8 cellular contexts compared by ENCODE assay signal in genomic region chr3:14124223-14124614, GRCh38. TPM values are rescaled to one million over a fixed set of nuclear protein-coding genes. Genes with fewer than 3 reads are reported as not detected.
DNase-seq lines count a peak whose midpoint lies in the region; ATAC-seq, FAIRE-seq and TF ChIP-seq lines count a peak whose summit lies in the region.

No MANE protein-coding gene starts in this region.

- peak overlapping the region; percentile 80 for H3K27ac ChIP-seq in HCT116 (ENCODE audit: low read depth, low read length)
- H3K27ac ChIP-seq in colonic mucosa = peak overlapping the region; percentile 88
- peak overlapping the region; percentile 95 for H3K27ac ChIP-seq in HepG2 (ENCODE audit: extremely low read length, insufficient read depth, low read length)

- BruUV-seq in HCT116 (replicated peaks; lab: Mats Ljungman, UMichigan) (no TSS peak), HepG2 (replicated peaks; lab: Mats Ljungman, UMichigan) (no TSS peak)

- H2AFZ ChIP-seq in HCT116 (ENCODE audit: low read depth, low read length, poor library complexity, severe bottlenecking) (no peak overlapping the region), Loucy (ENCODE audit: low read length) (peak overlapping the region; percentile 92), HepG2 (ENCODE audit: low read length) (no peak overlapping the region)

- H3K4me2 ChIP-seq in HCT116 (ENCODE audit: low read length) (peak overlapping the region; percentile 97), Loucy (ENCODE audit: low read depth, low read length, poor library complexity, severe bottlenecking) (peak overlapping the region; percentile 90), HepG2 (ENCODE audit: low read depth, low read length) (peak overlapping the region; percentile 91)

- H3K27ac Mint-ChIP-seq in activated B cell treated with CpG ODN at 0.5 μM for 24 hours = peak overlapping the region; percentile 87

- TF ChIP-seq EP300 in HepG2 (IDR thresholded peaks at IDR 0.05; ENCODE audit: low read depth in 2 of 2, low read length in 2 of 2) (no peak), HepG2 (CRISPR knock-in tag; IDR thresholded peaks at IDR 0.05; ENCODE audit: borderline replicate concordance) (0 out of 2 replicates have a peak, but pooled peaks have one; percentile 30)

- peaks cover 40% of the 10 kb centered on the region for H3K36me3 Mint-ChIP-seq in activated B cell treated with CpG ODN at 0.5 μM for 24 hours (ENCODE audit: low read depth)

- no peak for DNase-seq in HCT116 (ENCODE audit: low read depth, low spot score)
- no peak for DNase-seq in activated B cell treated with CpG ODN at 0.5 μM for 24 hours
- peak; percentile 80 for DNase-seq in colonic mucosa
- DNase-seq in HepG2 (ENCODE audit: low spot score) = peak; percentile 60
- peak; percentile 45 to 68 (median 55) for DNase-seq in stimulated activated CD4-positive, alpha-beta T cell treated with anti-CD3 and anti-CD28 coated beads, TNF-alpha, amount 100 ng/mL, for 24 hours (ENCODE audit: low read depth in 3 of 3)
- DNase-seq in NCI-H2227 (lab: John Stamatoyannopoulos, UW; ENCODE audit: unreplicated experiment) = no peak

- ATAC-seq in HCT116 (peak; percentile 34), activated B cell treated with CpG ODN at 0.5 μM for 24 hours (ENCODE audit: low read depth) (peak; percentile 22), HepG2 (peak; percentile 61)

- H3K9ac ChIP-seq in HCT116 (ENCODE audit: low read length) = peak overlapping the region; percentile 92
- peak overlapping the region; percentile 88 for H3K9ac ChIP-seq in Loucy (ENCODE audit: low read depth, low read length, poor library complexity, severe bottlenecking)
- peak overlapping the region; percentile 58 to 96 for H3K9ac ChIP-seq in colonic mucosa (ENCODE audit: low read depth in 2 of 2, low read length in 2 of 2)
- peak overlapping the region; percentile 90 for H3K9ac ChIP-seq in HepG2 (ENCODE audit: insufficient read depth, low read depth, low read length)

- no peaks in the 10 kb centered on the region for H3K27me3 Mint-ChIP-seq in activated B cell treated with CpG ODN at 0.5 μM for 24 hours

- RAD21 ChIA-PET in HCT116 (lab: Charles Lee; ENCODE audit: low non-redundant PET in 1 of 2, low total read pairs in 2 of 2, uncharacterized antibody in 2 of 2, unreplicated experiment in 2 of 2) = interaction anchor here (0.7 to 2.7 kb wide), 3 partner anchors 54 to 228 kb away, joined by 3 to 7 read pairs (median 3); partner anchors contain the start of genes XPC (in 2 of the 2) and LSM3 (in 1 of the 2)

- TF ChIP-seq RAD21 in HCT116 (IDR thresholded peaks at IDR 0.05; ENCODE audit: low read depth) = no peak
- no peak for TF ChIP-seq RAD21 in HepG2 (CRISPR knock-in tag; IDR thresholded peaks at IDR 0.05)

- peaks cover 40% of the 10 kb centered on the region for H3K4me1 Mint-ChIP-seq in activated B cell treated with CpG ODN at 0.5 μM for 24 hours

- CTCF ChIA-PET in HCT116 (lab: Charles Lee) = interaction anchor here (1.1 to 2.0 kb wide), 3 partner anchors 20 to 228 kb away, joined by 3 to 11 read pairs (median 3); partner anchors contain the start of gene LSM3
- CTCF ChIA-PET in activated B cell treated with CpG ODN at 0.5 μM for 24 hours (lab: Charles Lee) = interaction anchor here (2.0 to 3.3 kb wide), 2 partner anchors 54 to 227 kb away, joined by 5 to 12 read pairs; partner anchors contain the start of genes LSM3 and XPC
- CTCF ChIA-PET in HepG2 (lab: Yijun Ruan, JAX; ENCODE audit: low intra/inter-chr PET ratio, low total read pairs) = interaction anchor here (1.6 kb wide), 1 partner anchor 227 kb away, joined by 5 read pairs; no protein-coding TSS in a partner anchor

- H3K79me2 ChIP-seq in HCT116 (ENCODE audit: insufficient read depth, low read length) = peaks cover 84% of the 10 kb centered on the region
- H3K79me2 ChIP-seq in Loucy (ENCODE audit: insufficient read depth, low read length) = peaks cover 65% of the 10 kb centered on the region
- peaks cover 60% of the 10 kb centered on the region for H3K79me2 ChIP-seq in HepG2 (ENCODE audit: insufficient read depth, low read length)

- no peaks in the 10 kb centered on the region for H3K27me3 ChIP-seq in HCT116 (ENCODE audit: insufficient read depth, low read length)
- no peaks in the 10 kb centered on the region for H3K27me3 ChIP-seq in Loucy (ENCODE audit: insufficient read depth, low read length, poor library complexity, severe bottlenecking)
- no peaks in the 10 kb centered on the region for H3K27me3 ChIP-seq in colonic mucosa
- no peaks in the 10 kb centered on the region; a peak in 1 of 5 replicates for H3K27me3 ChIP-seq in HepG2 (ENCODE audit: control insufficient read depth in 1 of 2, insufficient read depth in 2 of 2, low read length in 2 of 2)

- POLR2A ChIA-PET in HCT116 (lab: Charles Lee) = interaction anchor here (1.0 to 3.0 kb wide), 10 partner anchors 9 to 238 kb away, joined by 3 to 18 read pairs (median 4); partner anchors contain the start of genes LSM3 and XPC
- POLR2A ChIA-PET in activated B cell treated with CpG ODN at 0.5 μM for 24 hours (lab: Charles Lee) = interaction anchor here (0.9 to 3.9 kb wide), 10 partner anchors 13 to 1283 kb away, joined by 3 to 61 read pairs (median 4); partner anchors contain the start of genes CCDC174, LSM3, MRPS25 and RPL32
- POLR2A ChIA-PET in HepG2 (lab: Yijun Ruan, JAX) = interaction anchor here (0.8 to 5.0 kb wide), 11 partner anchors 10 to 644 kb away, joined by 3 to 75 read pairs (median 8); partner anchors contain the start of genes HDAC11, LSM3 and XPC

- peak overlapping the region; percentile 94 for H3K4me3 Mint-ChIP-seq in activated B cell treated with CpG ODN at 0.5 μM for 24 hours

- TF ChIP-seq POLR2A in GM15510 (IDR thresholded peaks at IDR 0.05; ENCODE audit: borderline replicate concordance, extremely low read depth, insufficient read length) (peak; percentile 50), HCT116 (IDR thresholded peaks at IDR 0.05; ENCODE audit: borderline replicate concordance, extremely low read depth, insufficient read depth, insufficient read length) (peak; percentile 27), HepG2 (IDR thresholded peaks at IDR 0.05; ENCODE audit: insufficient read depth in 1 of 2, low read depth in 2 of 2, low read length in 2 of 2) (peak; percentile 56 to 57; a peak in 2 of 4 replicates)

- peaks cover 2 to 21% of the 10 kb centered on the region in 2 experiments; a peak in 1 of 4 replicates for H3K36me3 ChIP-seq in HCT116 (ENCODE audit: control insufficient read depth in 1 of 2, insufficient read depth in 2 of 2, low read length in 2 of 2)
- H3K36me3 ChIP-seq in Loucy (ENCODE audit: insufficient read depth, low read length) = no peaks in the 10 kb centered on the region
- H3K36me3 ChIP-seq in colonic mucosa = no peaks in the 10 kb centered on the region
- peaks cover 1 to 22% of the 10 kb centered on the region in 2 experiments; a peak in 3 of 5 replicates for H3K36me3 ChIP-seq in HepG2 (replicated peaks in 1 of 2; ENCODE audit: control insufficient read depth in 1 of 2, insufficient read depth in 2 of 2, low read length in 2 of 2)

- peak; percentile 54 for FAIRE-seq in HepG2 (lab: Jason Lieb, UNC)

- H3F3A ChIP-seq in Loucy (ENCODE audit: low read depth) = 0 out of 2 replicates have a peak, but pooled peaks cover 4% of the 10 kb centered on the region

- intact Hi-C loops in HCT116 (cut with micrococcal nuclease) = loop anchor here (10.0 kb wide), 1 partner anchor 469 kb away; no protein-coding TSS in a partner anchor
- intact Hi-C loops in activated B cell treated with CpG ODN at 0.5 μM for 24 hours (cut with micrococcal nuclease) = loop anchor here (1.0 to 10.0 kb wide), 8 partner anchors 20 to 941 kb away; partner anchors contain the start of genes LSM3, MRPS25, SLC6A6 and XPC
- intact Hi-C loops in colonic mucosa (cut with DNase I) = loop anchor here (5.0 kb wide), 1 partner anchor 53 kb away; the partner anchor contains the start of genes LSM3 and XPC
- intact Hi-C loops in HepG2 (cut with micrococcal nuclease; ENCODE audit: unreplicated experiment) = no loop called here

- H3K4me3 ChIP-seq in HCT116 (replicated peaks in 1 of 2; ENCODE audit: low read depth in 1 of 2, low read length in 2 of 2) (peak overlapping the region; percentile 98 to 99), Loucy (ENCODE audit: low read length, poor library complexity, severe bottlenecking) (peak overlapping the region; percentile 87), colonic mucosa (peak overlapping the region; percentile 80), HepG2 (replicated peaks in 1 of 3; ENCODE audit: insufficient read depth in 1 of 3, low read depth in 2 of 3, low read length in 3 of 3) (peak overlapping the region; percentile 52 to 95 (median 80))

- in situ Hi-C loops in HepG2 (cut with HindIII; ENCODE audit: extremely low pct_ligation_motif_present, low pct_unique_long_range_greater_than_20kb) = no loop called here

- H3K9me3 ChIP-seq in HCT116 (ENCODE audit: control insufficient read depth in 1 of 2, insufficient read depth in 1 of 2, low read depth in 1 of 2, low read length in 2 of 2) = no peaks in the 10 kb centered on the region
- no peaks in the 10 kb centered on the region for H3K9me3 ChIP-seq in Loucy (ENCODE audit: insufficient read depth, low read depth, low read length)
- no peaks in the 10 kb centered on the region for H3K9me3 ChIP-seq in colonic mucosa
- no peaks in the 10 kb centered on the region for H3K9me3 ChIP-seq in HepG2 (ENCODE audit: low read length)

- H3K9me3 Mint-ChIP-seq in activated B cell treated with CpG ODN at 0.5 μM for 24 hours = no peaks in the 10 kb centered on the region

- H3K4me1 ChIP-seq in HCT116 (ENCODE audit: control insufficient read depth in 1 of 2, insufficient read depth in 2 of 2, low read length in 2 of 2) = peaks cover 8 to 20% of the 10 kb centered on the region in 2 experiments; a peak in 3 of 4 replicates
- H3K4me1 ChIP-seq in Loucy (ENCODE audit: insufficient read depth, low read length, poor library complexity, severe bottlenecking) = peaks cover 72% of the 10 kb centered on the region
- H3K4me1 ChIP-seq in colonic mucosa = peaks cover 14% of the 10 kb centered on the region
- H3K4me1 ChIP-seq in HepG2 (ENCODE audit: insufficient read depth, low read length) = peaks cover 58% of the 10 kb centered on the region

- H4K20me1 ChIP-seq in HCT116 (ENCODE audit: insufficient read depth) (no peaks in the 10 kb centered on the region; the same call in 1 of the 2 replicates), Loucy (ENCODE audit: insufficient read depth, low read length, poor library complexity, severe bottlenecking) (peaks cover 33% of the 10 kb centered on the region), HepG2 (ENCODE audit: insufficient read depth, low read length) (peaks cover 16% of the 10 kb centered on the region)

- no CpG with 5 or more reads among the region's 37 CpGs for WGBS in HepG2 (ENCODE audit: low lambda C conversion rate)

- H3K9me2 ChIP-seq in HCT116 (ENCODE audit: insufficient read depth) (no peaks in the 10 kb centered on the region), Loucy (replicated peaks; ENCODE audit: low read depth, low read length) (no peaks in the 10 kb centered on the region)

- TF ChIP-seq CTCF in HCT116 (IDR thresholded peaks at IDR 0.05 in 2 of 3, conservative IDR thresholded peaks at IDR 0.05 in 1 of 3; ENCODE audit: borderline replicate concordance in 1 of 3, insufficient read depth in 1 of 3, low read depth in 2 of 3, low read length in 2 of 3) (no peak), Loucy (conservative IDR thresholded peaks at IDR 0.05; ENCODE audit: low read length) (no peak), activated B cell treated with CpG ODN at 0.5 μM for 24 hours (IDR thresholded peaks at IDR 0.05) (no peak), colonic mucosa (IDR thresholded peaks at IDR 0.05) (no peak), HepG2 (CRISPR knock-in tag; IDR thresholded peaks at IDR 0.05) (no peak)

RNA-seq across cellular contexts. Expression of gene CHCHD4, which starts 0.5 kb away (rescaled TPM):
- total RNA-seq in HCT116 (2021; ENCODE audit: unreplicated experiment) = 24.6 TPM
- polyA plus RNA-seq in HCT116 (2012) = 14.8 and 18.4 TPM in 2 replicates
- total RNA-seq in activated B cell treated with CpG ODN at 0.5 μM for 24 hours = 9.2 and 9.8 TPM in 2 replicates
- 10 to 100 TPM; 14.5 to 25.4 TPM for total RNA-seq in colonic mucosa
- 24.1 and 32.0 TPM in 2 replicates for total RNA-seq in HepG2 (2016; rRNA removed; fragmentation: Illumina TruSeq; extraction: Trizol)
- total RNA-seq in HepG2 (2016; cell fraction: cytosol; rRNA removed; fragmentation: Illumina TruSeq; extraction: Trizol; ENCODE audit: low read depth) = 11.2 and 11.5 TPM in 2 replicates
- 26.4 and 35.5 TPM in 2 replicates for total RNA-seq in HepG2 (2016; cell fraction: insoluble cytoplasmic fraction; rRNA removed; fragmentation: Illumina TruSeq; extraction: Trizol)
- 22.7 TPM in 2 replicates for total RNA-seq in HepG2 (2016; cell fraction: membrane; rRNA removed; fragmentation: Illumina TruSeq; extraction: Trizol)
- total RNA-seq in HepG2 (2016; cell fraction: nucleus; rRNA removed; fragmentation: Illumina TruSeq; extraction: Trizol) = 7.9 and 10.8 TPM in 2 replicates
- 13.3 and 15.8 TPM in 2 replicates for polyA plus RNA-seq in HepG2 (2011; rRNA removed)
- polyA plus RNA-seq in HepG2 (2011; cell fraction: cytosol; rRNA removed) = 12.6 and 17.4 TPM in 2 replicates
- polyA plus RNA-seq in HepG2 (2011; cell fraction: nucleus; rRNA removed) = 4.0 and 4.7 TPM in 2 replicates
- 17.8 and 18.8 TPM in 2 replicates for polyA plus RNA-seq in HepG2 (2012)
- polyA plus RNA-seq in HepG2 (2016; cell fraction: cytosol; fragmentation: Illumina TruSeq; extraction: Trizol; ENCODE audit: low read depth) = 9.9 and 12.4 TPM in 2 replicates
- 30.7 and 33.5 TPM in 2 replicates for polyA plus RNA-seq in HepG2 (2016; cell fraction: insoluble cytoplasmic fraction; fragmentation: Illumina TruSeq; extraction: Trizol; ENCODE audit: low read depth)
- 19.0 and 19.4 TPM in 2 replicates for polyA plus RNA-seq in HepG2 (2016; cell fraction: membrane; fragmentation: Illumina TruSeq; extraction: Trizol; ENCODE audit: low read depth)
- polyA plus RNA-seq in HepG2 (2016; cell fraction: nucleus; fragmentation: Illumina TruSeq; extraction: Trizol; ENCODE audit: insufficient read depth, low read depth) = 14.4 and 14.5 TPM in 2 replicates
- polyA minus RNA-seq in HepG2 (2011; rRNA and poly(A)+ RNA removed; ENCODE audit: low replicate concordance) = 7.0 and 13.0 TPM in 2 replicates
- polyA minus RNA-seq in HepG2 (2011; cell fraction: cytosol; rRNA and poly(A)+ RNA removed) = 7.3 and 8.8 TPM in 2 replicates
- polyA minus RNA-seq in HepG2 (2011; cell fraction: nucleus; rRNA and poly(A)+ RNA removed) = 3.0 and 5.8 TPM in 2 replicates

RNA-seq across cellular contexts. Expression of gene TMEM43, which starts 0.6 kb away (rescaled TPM):
- 32.4 TPM for total RNA-seq in HCT116 (2021; ENCODE audit: unreplicated experiment)
- polyA plus RNA-seq in HCT116 (2012) = 28.7 and 33.3 TPM in 2 replicates
- 30.7 and 32.3 TPM in 2 replicates for total RNA-seq in activated B cell treated with CpG ODN at 0.5 μM for 24 hours
- total RNA-seq in colonic mucosa = 10 to 100 TPM; 25.4 to 31.1 TPM
- 25.9 and 50.5 TPM in 2 replicates for total RNA-seq in HepG2 (2016; rRNA removed; fragmentation: Illumina TruSeq; extraction: Trizol)
- 3.9 and 4.2 TPM in 2 replicates for total RNA-seq in HepG2 (2016; cell fraction: cytosol; rRNA removed; fragmentation: Illumina TruSeq; extraction: Trizol; ENCODE audit: low read depth)
- 26.3 and 51.3 TPM in 2 replicates for total RNA-seq in HepG2 (2016; cell fraction: insoluble cytoplasmic fraction; rRNA removed; fragmentation: Illumina TruSeq; extraction: Trizol)
- total RNA-seq in HepG2 (2016; cell fraction: membrane; rRNA removed; fragmentation: Illumina TruSeq; extraction: Trizol) = 14.0 TPM in 2 replicates
- 52.0 and 59.4 TPM in 2 replicates for total RNA-seq in HepG2 (2016; cell fraction: nucleus; rRNA removed; fragmentation: Illumina TruSeq; extraction: Trizol)
- polyA plus RNA-seq in HepG2 (2011; rRNA removed) = 48.9 and 57.4 TPM in 2 replicates
- polyA plus RNA-seq in HepG2 (2011; cell fraction: cytosol; rRNA removed) = 50.3 and 50.5 TPM in 2 replicates
- 72.5 and 76.8 TPM in 2 replicates for polyA plus RNA-seq in HepG2 (2011; cell fraction: nucleus; rRNA removed)
- 33.1 and 37.6 TPM in 2 replicates for polyA plus RNA-seq in HepG2 (2012)
- polyA plus RNA-seq in HepG2 (2016; cell fraction: cytosol; fragmentation: Illumina TruSeq; extraction: Trizol; ENCODE audit: low read depth) = 3.5 and 3.6 TPM in 2 replicates
- polyA plus RNA-seq in HepG2 (2016; cell fraction: insoluble cytoplasmic fraction; fragmentation: Illumina TruSeq; extraction: Trizol; ENCODE audit: low read depth) = 24.2 and 24.5 TPM in 2 replicates
- 8.3 and 8.4 TPM in 2 replicates for polyA plus RNA-seq in HepG2 (2016; cell fraction: membrane; fragmentation: Illumina TruSeq; extraction: Trizol; ENCODE audit: low read depth)
- polyA plus RNA-seq in HepG2 (2016; cell fraction: nucleus; fragmentation: Illumina TruSeq; extraction: Trizol; ENCODE audit: insufficient read depth, low read depth) = 80.8 and 88.2 TPM in 2 replicates
- polyA minus RNA-seq in HepG2 (2011; rRNA and poly(A)+ RNA removed; ENCODE audit: low replicate concordance) = 77.4 and 114 TPM in 2 replicates
- polyA minus RNA-seq in HepG2 (2011; cell fraction: cytosol; rRNA and poly(A)+ RNA removed) = 30.1 and 30.2 TPM in 2 replicates
- polyA minus RNA-seq in HepG2 (2011; cell fraction: nucleus; rRNA and poly(A)+ RNA removed) = 31.3 and 32.3 TPM in 2 replicates

RNA-seq across cellular contexts. Expression of gene XPC, which starts 54.2 kb away (rescaled TPM):
- 29.5 TPM for total RNA-seq in HCT116 (2021; ENCODE audit: unreplicated experiment)
- polyA plus RNA-seq in HCT116 (2012) = 21.6 and 22.6 TPM in 2 replicates
- 35.4 and 35.6 TPM in 2 replicates for total RNA-seq in activated B cell treated with CpG ODN at 0.5 μM for 24 hours
- 10 to 100 TPM; 14.7 to 23.3 TPM for total RNA-seq in colonic mucosa
- total RNA-seq in HepG2 (2016; rRNA removed; fragmentation: Illumina TruSeq; extraction: Trizol) = 19.2 and 24.1 TPM in 2 replicates
- total RNA-seq in HepG2 (2016; cell fraction: cytosol; rRNA removed; fragmentation: Illumina TruSeq; extraction: Trizol; ENCODE audit: low read depth) = 3.7 and 5.6 TPM in 2 replicates
- 17.3 and 22.5 TPM in 2 replicates for total RNA-seq in HepG2 (2016; cell fraction: insoluble cytoplasmic fraction; rRNA removed; fragmentation: Illumina TruSeq; extraction: Trizol)
- total RNA-seq in HepG2 (2016; cell fraction: membrane; rRNA removed; fragmentation: Illumina TruSeq; extraction: Trizol) = 5.4 and 7.1 TPM in 2 replicates
- total RNA-seq in HepG2 (2016; cell fraction: nucleus; rRNA removed; fragmentation: Illumina TruSeq; extraction: Trizol) = 29.8 and 32.0 TPM in 2 replicates
- polyA plus RNA-seq in HepG2 (2011; rRNA removed) = 9.4 and 13.5 TPM in 2 replicates
- 5.6 and 7.4 TPM in 2 replicates for polyA plus RNA-seq in HepG2 (2011; cell fraction: cytosol; rRNA removed)
- 40.8 and 46.3 TPM in 2 replicates for polyA plus RNA-seq in HepG2 (2011; cell fraction: nucleus; rRNA removed)
- 20.6 and 22.0 TPM in 2 replicates for polyA plus RNA-seq in HepG2 (2012)
- 0.59 and 0.94 TPM in 2 replicates for polyA plus RNA-seq in HepG2 (2016; cell fraction: cytosol; fragmentation: Illumina TruSeq; extraction: Trizol; ENCODE audit: low read depth)
- polyA plus RNA-seq in HepG2 (2016; cell fraction: insoluble cytoplasmic fraction; fragmentation: Illumina TruSeq; extraction: Trizol; ENCODE audit: low read depth) = 13.8 and 16.6 TPM in 2 replicates
- polyA plus RNA-seq in HepG2 (2016; cell fraction: membrane; fragmentation: Illumina TruSeq; extraction: Trizol; ENCODE audit: low read depth) = 1.5 and 1.9 TPM in 2 replicates
- 38.7 and 40.3 TPM in 2 replicates for polyA plus RNA-seq in HepG2 (2016; cell fraction: nucleus; fragmentation: Illumina TruSeq; extraction: Trizol; ENCODE audit: insufficient read depth, low read depth)
- polyA minus RNA-seq in HepG2 (2011; rRNA and poly(A)+ RNA removed; ENCODE audit: low replicate concordance) = 12.4 and 15.1 TPM in 2 replicates
- 7.6 and 8.9 TPM in 2 replicates for polyA minus RNA-seq in HepG2 (2011; cell fraction: cytosol; rRNA and poly(A)+ RNA removed)
- 38.9 and 54.2 TPM in 2 replicates for polyA minus RNA-seq in HepG2 (2011; cell fraction: nucleus; rRNA and poly(A)+ RNA removed)

RNA-seq across cellular contexts. Expression of gene LSM3, which starts 54.4 kb away (rescaled TPM):
- total RNA-seq in HCT116 (2021; ENCODE audit: unreplicated experiment) (17.4 TPM), activated B cell treated with CpG ODN at 0.5 μM for 24 hours (12.9 and 14.2 TPM in 2 replicates), colonic mucosa (10 to 100 TPM; 12.4 to 16.4 TPM), HepG2 (2016; rRNA removed; fragmentation: Illumina TruSeq; extraction: Trizol) (19.4 and 28.7 TPM in 2 replicates)
- polyA plus RNA-seq in HCT116 (2012) = 5.6 and 7.4 TPM in 2 replicates
- total RNA-seq in HepG2 (2016; cell fraction: cytosol; rRNA removed; fragmentation: Illumina TruSeq; extraction: Trizol; ENCODE audit: low read depth) = 9.0 and 9.3 TPM in 2 replicates
- 20.1 and 30.7 TPM in 2 replicates for total RNA-seq in HepG2 (2016; cell fraction: insoluble cytoplasmic fraction; rRNA removed; fragmentation: Illumina TruSeq; extraction: Trizol)
- 15.0 and 16.0 TPM in 2 replicates for total RNA-seq in HepG2 (2016; cell fraction: membrane; rRNA removed; fragmentation: Illumina TruSeq; extraction: Trizol)
- total RNA-seq in HepG2 (2016; cell fraction: nucleus; rRNA removed; fragmentation: Illumina TruSeq; extraction: Trizol) = 8.0 and 8.6 TPM in 2 replicates
- polyA plus RNA-seq in HepG2 (2011; rRNA removed) = 2.8 and 5.1 TPM in 2 replicates
- polyA plus RNA-seq in HepG2 (2011; cell fraction: cytosol; rRNA removed) = 1.7 and 2.5 TPM in 2 replicates
- polyA plus RNA-seq in HepG2 (2011; cell fraction: nucleus; rRNA removed) = 1.0 and 1.2 TPM in 2 replicates
- polyA plus RNA-seq in HepG2 (2012) = 6.7 and 14.3 TPM in 2 replicates
- polyA plus RNA-seq in HepG2 (2016; cell fraction: cytosol; fragmentation: Illumina TruSeq; extraction: Trizol; ENCODE audit: low read depth) = 11.3 and 14.2 TPM in 2 replicates
- 33.0 and 38.8 TPM in 2 replicates for polyA plus RNA-seq in HepG2 (2016; cell fraction: insoluble cytoplasmic fraction; fragmentation: Illumina TruSeq; extraction: Trizol; ENCODE audit: low read depth)
- 15.2 and 17.8 TPM in 2 replicates for polyA plus RNA-seq in HepG2 (2016; cell fraction: membrane; fragmentation: Illumina TruSeq; extraction: Trizol; ENCODE audit: low read depth)
- 12.2 and 14.0 TPM in 2 replicates for polyA plus RNA-seq in HepG2 (2016; cell fraction: nucleus; fragmentation: Illumina TruSeq; extraction: Trizol; ENCODE audit: insufficient read depth, low read depth)
- polyA minus RNA-seq in HepG2 (2011; rRNA and poly(A)+ RNA removed; ENCODE audit: low replicate concordance) = 1.8 and 3.7 TPM in 2 replicates
- 1.1 and 1.2 TPM in 2 replicates for polyA minus RNA-seq in HepG2 (2011; cell fraction: cytosol; rRNA and poly(A)+ RNA removed)
- polyA minus RNA-seq in HepG2 (2011; cell fraction: nucleus; rRNA and poly(A)+ RNA removed) = 6.7 and 7.2 TPM in 2 replicates

Comparison
In these comparisons a context has a peak if more than half of its experiments do, and no peak if none do; other contexts are left out.
1. DNase-seq: peak in colonic mucosa (single experiment), HepG2 (single experiment) and stimulated activated CD4-positive, alpha-beta T cell treated with anti-CD3 and anti-CD28 coated beads, TNF-alpha, amount 100 ng/mL, for 24 hours (3 of 3); none in HCT116 (single experiment), activated B cell treated with CpG ODN at 0.5 μM for 24 hours (single experiment) and NCI-H2227 (single experiment).
2. Peak in every context shown above with its lines, with median percentiles within 50 percentile points of each other: POLR2A ChIP-seq, ATAC-seq, H3K27ac ChIP-seq, H3K4me2 ChIP-seq, H3K4me3 ChIP-seq and H3K9ac ChIP-seq.